28 cellular contexts compared by ENCODE assay signal in genomic region chr10:36463390-36463789, GRCh38.
"Had no signal": no experiment of that assay in that cellular context is flagged by ENCODE, and none has a peak within 500 bp of the region (broad histone marks: within the 10 kb centered on the region; RNA-seq: fewer than 3 reads in every experiment).

No MANE protein-coding gene starts in this region.

- H3K4me3 ChIP-seq: ovary, psoas muscle, right lobe of liver, sigmoid colon, suprapubic skin, testis, tibial artery, transverse colon, upper lobe of right lung, uterus had no signal

- H3K36me3 ChIP-seq: ovary, right lobe of liver, sigmoid colon, suprapubic skin, tibial artery, transverse colon, upper lobe of right lung, uterus had no signal

- ATAC-seq: naive thymus-derived CD8-positive, alpha-beta T cell; natural killer cell treated with Interleukin-12 subunit alpha and Interleukin-12 subunit beta and Interleukin-15 and Interleukin-18, amount 100 ng/mL, for 72 hours; psoas muscle; right lobe of liver; stimulated activated memory B cell treated with anti-CD40 and anti-IgM and Interleukin-4, amounts not matched to agents 10 μg/mL and 1 μg/mL and 100 μg/mL, for 72 hours; stimulated activated naive CD8-positive, alpha-beta T cell treated with anti-CD3 and anti-CD28 coated beads, Interleukin-15, amount 100 ng/mL, for 72 hours; stimulated activated naive CD8-positive, alpha-beta T cell treated with anti-CD3 and anti-CD28 coated beads, Interleukin-15, Interleukin-2, amounts not matched to agents 100 U/mL and 50 U/mL, for 24 hours; upper lobe of right lung had no signal

- H3K27me3 ChIP-seq: ovary, right lobe of liver, sigmoid colon, suprapubic skin, testis, tibial artery, transverse colon, upper lobe of right lung had no signal

- H2AFZ ChIP-seq: parathyroid adenoma had no signal

- DNase-seq: naive B cell; naive thymus-derived CD8-positive, alpha-beta T cell; nephron progenitor cell; occipital lobe; ovary; posterior cingulate gyrus; psoas muscle; right lobe of liver; sigmoid colon; small intestine; stimulated activated CD4-positive, alpha-beta T cell treated with anti-CD3 and anti-CD28 coated beads, Interleukin-15, amount 100 ng/mL, for 24 hours; stimulated activated CD4-positive, alpha-beta T cell treated with anti-CD3 and anti-CD28 coated beads, Interleukin-2, amount 100 ng/mL, for 24 hours; stimulated activated CD4-positive, alpha-beta T cell treated with anti-CD3 and anti-CD28 coated beads, Interleukin-2, amount 100 ng/mL, for 48 hours; stimulated activated CD4-positive, alpha-beta T cell treated with anti-CD3 and anti-CD28 coated beads, Interleukin-4, amount 100 ng/mL, for 24 hours; stimulated activated CD8-positive, alpha-beta memory T cell treated with anti-CD3 and anti-CD28 coated beads, Interleukin-4, amount 100 ng/mL, for 48 hours; stimulated activated naive CD4-positive, alpha-beta T cell; stimulated activated naive CD8-positive, alpha-beta T cell treated with anti-CD3 and anti-CD28 coated beads, Interleukin-15, amount 100 ng/mL, for 72 hours; stimulated activated naive CD8-positive, alpha-beta T cell treated with anti-CD3 and anti-CD28 coated beads, Interleukin-15, Interleukin-2, amounts not matched to agents 100 U/mL and 50 U/mL, for 24 hours; substantia nigra; testis; tibial artery; transverse colon; upper lobe of right lung; uterus had no signal

- H3K79me2 ChIP-seq: parathyroid adenoma had no signal

- H3K4me1 ChIP-seq: parathyroid adenoma, psoas muscle, right lobe of liver, sigmoid colon, testis, tibial artery, transverse colon, upper lobe of right lung, uterus had no signal

- H3K9me3 ChIP-seq: ovary, psoas muscle, right lobe of liver, testis, tibial artery, transverse colon, uterus had no signal

- H3K27ac ChIP-seq: ovary, parathyroid adenoma, psoas muscle, right lobe of liver, sigmoid colon, suprapubic skin, testis, tibial artery, transverse colon, upper lobe of right lung, uterus had no signal

- H3K9ac ChIP-seq: parathyroid adenoma had no signal
